1 cellular context compared by ENCODE assay signal in genomic region chr7:12949060-12950045, GRCh38.
TF ChIP-seq lines count a peak whose summit lies in the region.

No MANE protein-coding gene starts in this region.

TF ChIP-seq in K562, 482 proteins besides CTCF, POLR2A, EP300 and RAD21 (continued from another document):
- TF ChIP-seq CEBPG (CRISPR knock-in tag; IDR thresholded peaks at IDR 0.05): no peak
- peak in 1 of 2 experiments; percentile 55; a peak in 1 of 4 replicates for TF ChIP-seq CEBPG (tag; conservative IDR thresholded peaks at IDR 0.05 in 1 of 2, IDR thresholded peaks at IDR 0.05 in 1 of 2)
- TF ChIP-seq SP1 (CRISPR knock-in tag; IDR thresholded peaks at IDR 0.05): no peak
- TF ChIP-seq FOXA3 (CRISPR knock-in tag; conservative IDR thresholded peaks at IDR 0.05 in 1 of 2, IDR thresholded peaks at IDR 0.05 in 1 of 2): peak in 1 of 2 experiments; percentile 82; a peak in 2 of 4 replicates
- no peak for TF ChIP-seq FOXJ3 (CRISPR knock-in tag; IDR thresholded peaks at IDR 0.05)
- TF ChIP-seq ZBTB40 (IDR thresholded peaks at IDR 0.05): no peak
- no peak for TF ChIP-seq ZBTB40 (CRISPR knock-in tag; IDR thresholded peaks at IDR 0.05)
- peak; percentile 19; the same call in 1 of the 2 replicates for TF ChIP-seq SMARCA4 (IDR thresholded peaks at IDR 0.05)
- no peak for TF ChIP-seq THRAP3 (IDR thresholded peaks at IDR 0.05; ENCODE audit: borderline replicate concordance)
- TF ChIP-seq, protein P1, sequence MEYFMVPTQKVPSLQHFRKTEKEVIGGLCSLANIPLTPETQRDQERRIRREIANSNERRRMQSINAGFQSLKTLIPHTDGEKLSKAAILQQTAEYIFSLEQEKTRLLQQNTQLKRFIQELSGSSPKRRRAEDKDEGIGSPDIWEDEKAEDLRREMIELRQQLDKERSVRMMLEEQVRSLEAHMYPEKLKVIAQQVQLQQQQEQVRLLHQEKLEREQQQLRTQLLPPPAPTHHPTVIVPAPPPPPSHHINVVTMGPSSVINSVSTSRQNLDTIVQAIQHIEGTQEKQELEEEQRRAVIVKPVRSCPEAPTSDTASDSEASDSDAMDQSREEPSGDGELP (CRISPR knock-in tag; IDR thresholded peaks at IDR 0.05; ENCODE audit: borderline replicate concordance): no peak
- TF ChIP-seq, protein P2, sequence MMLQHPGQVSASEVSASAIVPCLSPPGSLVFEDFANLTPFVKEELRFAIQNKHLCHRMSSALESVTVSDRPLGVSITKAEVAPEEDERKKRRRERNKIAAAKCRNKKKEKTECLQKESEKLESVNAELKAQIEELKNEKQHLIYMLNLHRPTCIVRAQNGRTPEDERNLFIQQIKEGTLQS (IDR thresholded peaks at IDR 0.05): peak; percentile 68
- TF ChIP-seq, protein P2 (CRISPR knock-in tag; conservative IDR thresholded peaks at IDR 0.05): no peak
- no peak for TF ChIP-seq HSF4 (CRISPR knock-in tag; IDR thresholded peaks at IDR 0.05; ENCODE audit: borderline replicate concordance)
- TF ChIP-seq ZNF232 (CRISPR knock-in tag; IDR thresholded peaks at IDR 0.05): no peak
- no peak for TF ChIP-seq FOXP1 (CRISPR knock-in tag; IDR thresholded peaks at IDR 0.05)
- TF ChIP-seq SAP30 (IDR thresholded peaks at IDR 0.05; ENCODE audit: borderline replicate concordance, insufficient read depth, low read depth, low read length, poor library complexity, severe bottlenecking): no peak
- no peak for TF ChIP-seq ZBED1 (IDR thresholded peaks at IDR 0.05)
- TF ChIP-seq, protein P3, sequence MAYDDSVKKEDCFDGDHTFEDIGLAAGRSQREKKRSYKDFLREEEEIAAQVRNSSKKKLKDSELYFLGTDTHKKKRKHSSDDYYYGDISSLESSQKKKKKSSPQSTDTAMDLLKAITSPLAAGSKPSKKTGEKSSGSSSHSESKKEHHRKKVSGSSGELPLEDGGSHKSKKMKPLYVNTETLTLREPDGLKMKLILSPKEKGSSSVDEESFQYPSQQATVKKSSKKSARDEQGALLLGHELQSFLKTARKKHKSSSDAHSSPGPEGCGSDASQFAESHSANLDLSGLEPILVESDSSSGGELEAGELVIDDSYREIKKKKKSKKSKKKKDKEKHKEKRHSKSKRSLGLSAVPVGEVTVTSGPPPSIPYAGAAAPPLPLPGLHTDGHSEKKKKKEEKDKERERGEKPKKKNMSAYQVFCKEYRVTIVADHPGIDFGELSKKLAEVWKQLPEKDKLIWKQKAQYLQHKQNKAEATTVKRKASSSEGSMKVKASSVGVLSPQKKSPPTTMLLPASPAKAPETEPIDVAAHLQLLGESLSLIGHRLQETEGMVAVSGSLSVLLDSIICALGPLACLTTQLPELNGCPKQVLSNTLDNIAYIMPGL (CRISPR knock-in tag; IDR thresholded peaks at IDR 0.05): no peak
- TF ChIP-seq SOX6 (IDR thresholded peaks at IDR 0.05): peak; percentile 81
- peak; percentile 29; the same call in 1 of the 2 replicates for TF ChIP-seq SMARCE1 (IDR thresholded peaks at IDR 0.05)
- TF ChIP-seq SAFB2 (IDR thresholded peaks at IDR 0.05; ENCODE audit: borderline replicate concordance, low read depth, low read length, severe bottlenecking): no peak
- TF ChIP-seq MEF2D (tag; conservative IDR thresholded peaks at IDR 0.05; ENCODE audit: low read depth): no peak
- 0 out of 2 replicates have a peak, but pooled peaks have one; percentile 13 for TF ChIP-seq FOXA1 (IDR thresholded peaks at IDR 0.05; ENCODE audit: borderline replicate concordance)
- TF ChIP-seq ARID1B (IDR thresholded peaks at IDR 0.05): peak; percentile 42; the same call in 1 of the 2 replicates
- TF ChIP-seq THAP12 (CRISPR knock-in tag; IDR thresholded peaks at IDR 0.05): no peak
TF ChIP-seq in K562: peak in this region for 11.
